ENCODE assay signal across 21 cellular contexts in genomic region chr12:28051516-28052456, GRCh38.
DNase-seq lines count a peak whose midpoint lies in the region; ATAC-seq, FAIRE-seq and TF ChIP-seq lines count a peak whose summit lies in the region.
"Had no signal": no experiment of that assay in that cellular context is flagged by ENCODE, and none has a peak within 500 bp of the region (broad histone marks: within the 10 kb centered on the region; RNA-seq: fewer than 3 reads in every experiment).

No MANE protein-coding gene starts in this region.

- no peaks in the 10 kb centered on the region for H3K27me3 ChIP-seq in right atrium auricular region
- H3K27me3 ChIP-seq in bronchial epithelial cell (ENCODE audit: control insufficient read depth, insufficient read depth, low read length): no peaks in the 10 kb centered on the region
- H3K27me3 ChIP-seq in aorta (ENCODE audit: control insufficient read depth in 1 of 2, insufficient read depth in 2 of 2, low read length in 1 of 2): no peaks in the 10 kb centered on the region
- H3K27me3 ChIP-seq in thyroid gland: no peaks in the 10 kb centered on the region

- WGBS in aorta, 2 donors: 65% methylated on average over 5 of the region's 5 CpGs
- 70 to 80% methylated on average over 5 of the region's 5 CpGs for WGBS in thyroid gland, 2 donors

- H3K36me3 ChIP-seq in right atrium auricular region (no peaks in the 10 kb centered on the region), bronchial epithelial cell (ENCODE audit: control insufficient read depth, insufficient read depth, low read length) (no peaks in the 10 kb centered on the region), aorta (ENCODE audit: control insufficient read depth in 1 of 2, insufficient read depth in 2 of 2, low read length in 1 of 2) (no peaks in the 10 kb centered on the region), thyroid gland (no peaks in the 10 kb centered on the region)
- H3K36me3 ChIP-seq: thoracic aorta had no signal

- no peak for FAIRE-seq in bronchial epithelial cell (lab: Jason Lieb, UNC)
- FAIRE-seq: endothelial cell of umbilical vein, GM18507 had no signal

- no peaks in the 10 kb centered on the region for H3K4me1 Mint-ChIP-seq in natural killer cell
- H3K4me1 Mint-ChIP-seq: CD14-positive monocyte; naive thymus-derived CD8-positive, alpha-beta T cell had no signal

- H3K4me3 ChIP-seq in right atrium auricular region: no peak overlapping the region
- H3K4me3 ChIP-seq in bronchial epithelial cell (ENCODE audit: low read depth, low read length): no peak overlapping the region
- H3K4me3 ChIP-seq in foreskin fibroblast (ENCODE audit: low read depth in 1 of 2, low read length in 2 of 2): no peak overlapping the region
- no peak overlapping the region for H3K4me3 ChIP-seq in aorta (ENCODE audit: low read length in 2 of 2)
- no peak overlapping the region for H3K4me3 ChIP-seq in thyroid gland (replicated peaks in 1 of 3)
- H3K4me3 ChIP-seq: thoracic aorta had no signal

- no peak overlapping the region for H3K27ac Mint-ChIP-seq in natural killer cell
- H3K27ac Mint-ChIP-seq: CD14-positive monocyte; dendritic cell treated with granulocyte-macrophage colony-stimulating factor and Interleukin-4, amounts not matched to agents 40 ng/mL and 50 ng/mL, for 4 days; naive thymus-derived CD8-positive, alpha-beta T cell had no signal

- no peaks in the 10 kb centered on the region for H3K4me1 ChIP-seq in right atrium auricular region
- H3K4me1 ChIP-seq in aorta (ENCODE audit: control insufficient read depth in 1 of 2, insufficient read depth in 2 of 2, low read length in 2 of 2): no peaks in the 10 kb centered on the region
- no peaks in the 10 kb centered on the region for H3K4me1 ChIP-seq in thyroid gland

- H3K27me3 Mint-ChIP-seq in natural killer cell (ENCODE audit: low read depth in 2 of 2): peaks cover 0 to 4% of the 10 kb centered on the region in 2 donors
- H3K27me3 Mint-ChIP-seq: dendritic cell treated with granulocyte-macrophage colony-stimulating factor and Interleukin-4, amounts not matched to agents 40 ng/mL and 50 ng/mL, for 4 days had no signal

- no peaks in the 10 kb centered on the region for H3K36me3 Mint-ChIP-seq in natural killer cell
- H3K36me3 Mint-ChIP-seq: CD14-positive monocyte had no signal

- no peak overlapping the region for H3K4me3 Mint-ChIP-seq in natural killer cell
- H3K4me3 Mint-ChIP-seq: CD14-positive monocyte; dendritic cell treated with granulocyte-macrophage colony-stimulating factor and Interleukin-4, amounts not matched to agents 40 ng/mL and 50 ng/mL, for 4 days; naive thymus-derived CD8-positive, alpha-beta T cell had no signal

- ATAC-seq in Right ventricle myocardium inferior (peak; percentile 74), aorta (ENCODE audit: low FRiP score) (peak; percentile 40), natural killer cell (no peak)
- ATAC-seq: naive thymus-derived CD8-positive, alpha-beta T cell had no signal

- H3K27ac ChIP-seq in right atrium auricular region (no peak overlapping the region), aorta (ENCODE audit: low read depth in 1 of 2, low read length in 2 of 2) (no peak overlapping the region), thyroid gland (no peak overlapping the region)
- H3K27ac ChIP-seq: thoracic aorta had no signal

- intact Hi-C loops in Right ventricle myocardium inferior (cut with DNase I): no loop called here
- intact Hi-C loops in aorta (cut with DNase I): no loop called here
- intact Hi-C loops in natural killer cell (cut with micrococcal nuclease): no loop called here
- intact Hi-C loops in thyroid gland (cut with DNase I): no loop called here

- no peak for TF ChIP-seq CTCF in right atrium auricular region (IDR thresholded peaks at IDR 0.05)
- no peak for TF ChIP-seq CTCF in bronchial epithelial cell (IDR thresholded peaks at IDR 0.05; ENCODE audit: insufficient read depth, low read length, severe bottlenecking)
- no peak for TF ChIP-seq CTCF in foreskin fibroblast (IDR thresholded peaks at IDR 0.05; ENCODE audit: low read depth, low read length)
- no peak for TF ChIP-seq CTCF in natural killer cell (IDR thresholded peaks at IDR 0.05)
- no peak for TF ChIP-seq CTCF in thyroid gland (IDR thresholded peaks at IDR 0.05)

- DNase-seq in Right ventricle myocardium inferior (ENCODE audit: missing footprints): no peak
- DNase-seq in right atrium auricular region (ENCODE audit: low spot score): no peak
- peak; percentile 39 for DNase-seq in bronchial epithelial cell (ENCODE audit: low read depth)
- DNase-seq in foreskin fibroblast: peak; percentile 26 to 69
- no peak for DNase-seq in aorta
- no peak for DNase-seq in inferior parietal cortex (ENCODE audit: extremely low spot score)
- no peak for DNase-seq in natural killer cell
- DNase-seq in thyroid gland: no peak
- DNase-seq: activated CD4-positive, alpha-beta T cell treated with anti-CD3 and anti-CD28 coated beads, Interleukin-2, amount 50 U/mL, for 1 hour; activated naive CD4-positive, alpha-beta T cell treated with Interleukin-2 at 50 U/mL for 16 hours; DMS79 treated with DMSO at 0.1 percent for 48 hours; GOT3; mesenchymal stem cell; naive thymus-derived CD8-positive, alpha-beta T cell; NCI-H1694; NCI-H345 had no signal

- TF ChIP-seq POLR2A in thyroid gland (IDR thresholded peaks at IDR 0.05): no peak

- H3K9me3 Mint-ChIP-seq in natural killer cell: peaks cover 4 to 7% of the 10 kb centered on the region in 2 donors

- H3K9me3 ChIP-seq in right atrium auricular region: peaks cover 0 to 2% of the 10 kb centered on the region in 2 donors
- H3K9me3 ChIP-seq in aorta (ENCODE audit: control insufficient read depth, low read length): no peaks in the 10 kb centered on the region
- H3K9me3 ChIP-seq in thyroid gland: no peaks in the 10 kb centered on the region
- H3K9me3 ChIP-seq: thoracic aorta had no signal

Comparison
In these comparisons a context has a peak if more than half of its experiments do, and no peak if none do; other contexts are left out.
1. ATAC-seq: peak in Right ventricle myocardium inferior (single experiment) and aorta (single experiment); none in natural killer cell (0 of 3).
2. DNase-seq: peak in bronchial epithelial cell (single experiment) and foreskin fibroblast (2 of 2); none in Right ventricle myocardium inferior (single experiment), right atrium auricular region (single experiment), aorta (0 of 2), inferior parietal cortex (single experiment), natural killer cell (single experiment) and thyroid gland (0 of 2).